ENCODE assay signal across 12 cellular contexts in genomic region chr3:71563827-71564226, GRCh38. TPM values are rescaled to one million over a fixed set of nuclear protein-coding genes. Genes with fewer than 3 reads are reported as not detected.
DNase-seq lines count a peak whose midpoint lies in the region; ATAC-seq, FAIRE-seq and TF ChIP-seq lines count a peak whose summit lies in the region.
"Had no signal": no experiment of that assay in that cellular context is flagged by ENCODE, and none has a peak within 500 bp of the region (broad histone marks: within the 10 kb centered on the region; RNA-seq: fewer than 3 reads in every experiment).

No MANE protein-coding gene starts in this region.

- H3K4me1 Mint-ChIP-seq in T-helper 2 cell treated with Interferon-gamma antibody and Interleukin-4, amounts not matched to agents 5 μg/mL and 100 μg/mL, for 36 hours (ENCODE audit: low read depth), result peaks cover 23% of the 10 kb centered on the region

- TF ChIP-seq CTCF in esophagus squamous epithelium (IDR thresholded peaks at IDR 0.05), result no peak
- TF ChIP-seq CTCF in D721Med (IDR thresholded peaks at IDR 0.05; ENCODE audit: insufficient read depth, missing control alignments), result no peak

- ATAC-seq in GM18907 (IDR thresholded peaks at IDR 0.05; ENCODE audit: unreplicated experiment) (peak; percentile 91), HG02571 (IDR thresholded peaks at IDR 0.05; ENCODE audit: unreplicated experiment) (peak; percentile 87), HG03442 (IDR thresholded peaks at IDR 0.05; ENCODE audit: unreplicated experiment) (peak; percentile 81)

- intact Hi-C loops in esophagus squamous epithelium (cut with DNase I), result no loop called here

- FAIRE-seq in H54 (lab: Jason Lieb, UNC) (no peak), D721Med (lab: Jason Lieb, UNC) (no peak)

- H3K9me3 Mint-ChIP-seq in T-helper 2 cell treated with Interferon-gamma antibody and Interleukin-4, amounts not matched to agents 5 μg/mL and 100 μg/mL, for 36 hours, result no peaks in the 10 kb centered on the region

- no peaks in the 10 kb centered on the region for H3K27me3 ChIP-seq in esophagus squamous epithelium
- H3K27me3 ChIP-seq in MG63, result no peaks in the 10 kb centered on the region

- H3K36me3 ChIP-seq in esophagus squamous epithelium (peaks cover 0 to 7% (median 4%) of the 10 kb centered on the region in 3 donors), MG63 (no peaks in the 10 kb centered on the region)

- no peaks in the 10 kb centered on the region for H3K9me3 ChIP-seq in esophagus squamous epithelium
- H3K9me3 ChIP-seq in MG63, result no peaks in the 10 kb centered on the region

- WGBS in esophagus squamous epithelium, 2 donors, result 47 to 51% methylated on average over 3 of the region's 3 CpGs

- H3K36me3 Mint-ChIP-seq in T-helper 2 cell treated with Interferon-gamma antibody and Interleukin-4, amounts not matched to agents 5 μg/mL and 100 μg/mL, for 36 hours (ENCODE audit: low read depth), result peaks cover 6% of the 10 kb centered on the region

- H3K4me3 ChIP-seq in esophagus squamous epithelium, result no peak overlapping the region
- no peak overlapping the region for H3K4me3 ChIP-seq in MG63

- DNase-seq in esophagus squamous epithelium (lab: John Stamatoyannopoulos, UW), result no peak
- DNase-seq in T-helper 2 cell treated with Interferon-gamma antibody and Interleukin-4, amounts not matched to agents 5 μg/mL and 100 μg/mL, for 36 hours (ENCODE audit: low spot score), result no peak
- no peak for DNase-seq in H54 (ENCODE audit: insufficient read length, low spot score)
- no peak for DNase-seq in D721Med (ENCODE audit: insufficient read length, low spot score)
- DNase-seq in MG63, result no peak
- DNase-seq: dermis blood vessel endothelial cell, NCI-H187 treated with DMSO at 0.1 percent for 48 hours, SW 1271 had no signal

- H3K27ac ChIP-seq in esophagus squamous epithelium, result peak overlapping the region; percentile 1 to 71 (median 15)
- H3K27ac ChIP-seq: HL-60 had no signal

- no peaks in the 10 kb centered on the region for H3K27me3 Mint-ChIP-seq in T-helper 2 cell treated with Interferon-gamma antibody and Interleukin-4, amounts not matched to agents 5 μg/mL and 100 μg/mL, for 36 hours (ENCODE audit: low read depth)

- peaks cover 0 to 39% (median 15%) of the 10 kb centered on the region in 3 donors for H3K4me1 ChIP-seq in esophagus squamous epithelium

- TF ChIP-seq POLR2A in esophagus squamous epithelium (IDR thresholded peaks at IDR 0.05) (no peak), H54 (IDR thresholded peaks at IDR 0.05; ENCODE audit: low read depth, low read length) (no peak)

- H3K27ac Mint-ChIP-seq in T-helper 2 cell treated with Interferon-gamma antibody and Interleukin-4, amounts not matched to agents 5 μg/mL and 100 μg/mL, for 36 hours, result no peak overlapping the region

- H3K4me3 Mint-ChIP-seq in T-helper 2 cell treated with Interferon-gamma antibody and Interleukin-4, amounts not matched to agents 5 μg/mL and 100 μg/mL, for 36 hours, result no peak overlapping the region

RNA-seq across cellular contexts. Expression of gene FOXP1, which starts 19.7 kb away (rescaled TPM):
- total RNA-seq in esophagus squamous epithelium, result 100 to 1,000 TPM in 1 of 4 donors, 10 to 100 TPM in 3; 49.1 to 124 (median 61.1) TPM
- total RNA-seq in MG63 (2014; rRNA removed; shearing (Covaris generic); ENCODE audit: low replicate concordance), result 14.4 and 15.0 TPM in 2 replicates
